In genomic region chr9:93258818-93259489, GRCh38 we compare ENCODE assay signal across 19 cellular contexts.
A peak's percentile ranks its signal among the peaks of the same experiment; 100 is the strongest.
DNase-seq lines count a peak whose midpoint lies in the region; ATAC-seq and TF ChIP-seq lines count a peak whose summit lies in the region.
"Had no signal": no experiment of that assay in that cellular context is flagged by ENCODE, and none has a peak within 500 bp of the region (broad histone marks: within the 10 kb centered on the region; RNA-seq: fewer than 3 reads in every experiment).

No MANE protein-coding gene starts in this region.

- peak; percentile 30 for DNase-seq in SK-N-SH
- DNase-seq in Daoy (ENCODE audit: low read depth), result peak; percentile 1
- peak; percentile 16 for DNase-seq in colonic mucosa
- peak in 3 of 5 donors; percentile 11 to 26 (median 12) for DNase-seq in ovary
- no peak for DNase-seq in NCI-H1417 (lab: John Stamatoyannopoulos, UW)
- no peak for DNase-seq in RWPE1 (ENCODE audit: low spot score)
- DNase-seq in MG63, result no peak
- DNase-seq: DMS 273 treated with DMSO at 0.1 percent for 48 hours, foreskin fibroblast, NCI-H1048, NCI-H526 treated with DMSO at 0.1 percent for 48 hours, OCI-M1, T1000 had no signal

- H3K36me3 ChIP-seq in SK-N-SH (replicated peaks in 1 of 2; ENCODE audit: control insufficient read depth in 1 of 2, insufficient read depth in 2 of 2, low read length in 1 of 2) (no peaks in the 10 kb centered on the region), colonic mucosa (no peaks in the 10 kb centered on the region), ovary (no peaks in the 10 kb centered on the region), MG63 (no peaks in the 10 kb centered on the region)
- H3K36me3 ChIP-seq: ascending aorta, thoracic aorta had no signal

- no peak for TF ChIP-seq EP300 in SK-N-SH (IDR thresholded peaks at IDR 0.05; ENCODE audit: borderline replicate concordance in 1 of 2, low read depth in 1 of 2, low read length in 1 of 2)
- no peak for TF ChIP-seq EP300 in ovary (IDR thresholded peaks at IDR 0.05)

- no peak for TF ChIP-seq RAD21 in SK-N-SH (IDR thresholded peaks at IDR 0.05; ENCODE audit: low read length)

- no peaks in the 10 kb centered on the region; a peak in 1 of 4 replicates for H3K4me1 ChIP-seq in SK-N-SH (ENCODE audit: control insufficient read depth in 1 of 2, insufficient read depth in 2 of 2, low read depth in 1 of 2, low read length in 1 of 2)
- H3K4me1 ChIP-seq in colonic mucosa, result no peaks in the 10 kb centered on the region
- no peaks in the 10 kb centered on the region for H3K4me1 ChIP-seq in ovary (ENCODE audit: insufficient read depth)
- H3K4me1 ChIP-seq: ascending aorta had no signal

- H3K4me3 ChIP-seq in SK-N-SH (ENCODE audit: low read depth in 2 of 2, low read length in 1 of 2) (no peak overlapping the region), colonic mucosa (no peak overlapping the region), ovary (no peak overlapping the region), MG63 (no peak overlapping the region)
- H3K4me3 ChIP-seq: ascending aorta, BLaER1, thoracic aorta had no signal

- TF ChIP-seq CTCF in SK-N-SH (IDR thresholded peaks at IDR 0.05) (no peak), colonic mucosa (IDR thresholded peaks at IDR 0.05) (no peak), ovary (IDR thresholded peaks at IDR 0.05) (no peak), RWPE1 (conservative IDR thresholded peaks at IDR 0.05; ENCODE audit: low read depth) (no peak)

- no peaks in the 10 kb centered on the region for H3K9me3 ChIP-seq in SK-N-SH
- H3K9me3 ChIP-seq in colonic mucosa, result no peaks in the 10 kb centered on the region
- no peaks in the 10 kb centered on the region for H3K9me3 ChIP-seq in ovary
- H3K9me3 ChIP-seq in MG63, result no peaks in the 10 kb centered on the region
- H3K9me3 ChIP-seq: ascending aorta, BLaER1, thoracic aorta had no signal

- no peak for ATAC-seq in SK-N-SH treated with all-trans-retinoic acid at 6 μM for 48 hours

- H3K4me2 ChIP-seq in SK-N-SH, result no peak overlapping the region
- H3K4me2 ChIP-seq: BLaER1 had no signal

- H3K9me2 ChIP-seq in SK-N-SH, result no peaks in the 10 kb centered on the region

- intact Hi-C loops in colonic mucosa (cut with DNase I) (no loop called here), ovary (cut with DNase I) (no loop called here)

- H2AFZ ChIP-seq in SK-N-SH (ENCODE audit: low read depth), result no peak overlapping the region

- CTCF ChIA-PET in SK-N-SH (lab: Yijun Ruan, JAX) (no interaction called here), RWPE1 (lab: Yijun Ruan, JAX) (no interaction called here)

- POLR2A ChIA-PET in SK-N-SH (lab: Yijun Ruan, JAX), result no interaction called here
- POLR2A ChIA-PET in RWPE1 (lab: Yijun Ruan, JAX; ENCODE audit: low non-redundant PET), result no interaction called here

- no peak overlapping the region for H3K27ac ChIP-seq in SK-N-SH (ENCODE audit: low read depth in 2 of 2, low read length in 1 of 2)
- H3K27ac ChIP-seq in colonic mucosa, result no peak overlapping the region
- no peak overlapping the region for H3K27ac ChIP-seq in ovary
- H3K27ac ChIP-seq in RWPE1, result no peak overlapping the region
- H3K27ac ChIP-seq: 22Rv1, ascending aorta, BLaER1, HL-60, thoracic aorta had no signal

- WGBS in SK-N-SH (ENCODE audit: low lambda C conversion rate), result 68% methylated on average over 28 of the region's 33 CpGs
- 82 to 87% (median 83%) methylated on average over 33 of the region's 33 CpGs for WGBS in ovary, 3 donors

- H3K79me2 ChIP-seq in SK-N-SH (ENCODE audit: insufficient read depth), result no peaks in the 10 kb centered on the region

- no peaks in the 10 kb centered on the region for H3K27me3 ChIP-seq in SK-N-SH (ENCODE audit: insufficient read depth)
- no peaks in the 10 kb centered on the region for H3K27me3 ChIP-seq in colonic mucosa
- no peaks in the 10 kb centered on the region for H3K27me3 ChIP-seq in ovary
- no peaks in the 10 kb centered on the region for H3K27me3 ChIP-seq in MG63
- H3K27me3 ChIP-seq: ascending aorta, BLaER1 had no signal

- no peak overlapping the region for H3K9ac ChIP-seq in SK-N-SH
- no peak overlapping the region for H3K9ac ChIP-seq in colonic mucosa (ENCODE audit: low read depth in 2 of 2, low read length in 2 of 2)
- H3K9ac ChIP-seq: BLaER1 had no signal

- no peak for TF ChIP-seq POLR2A in ovary (IDR thresholded peaks at IDR 0.05)

- no peaks in the 10 kb centered on the region for H3F3A ChIP-seq in SK-N-SH (replicated peaks; ENCODE audit: insufficient read depth)

- no peaks in the 10 kb centered on the region for H4K20me1 ChIP-seq in SK-N-SH (ENCODE audit: insufficient read depth)
- H4K20me1 ChIP-seq: BLaER1 had no signal

TF ChIP-seq in SK-N-SH, 30 proteins besides CTCF, POLR2A, EP300 and RAD21 (continues in another document):
- no peak for TF ChIP-seq CHD2 (IDR thresholded peaks at IDR 0.05; ENCODE audit: low read length, partially characterized antibody)
- no peak for TF ChIP-seq JUND (IDR thresholded peaks at IDR 0.05)
- TF ChIP-seq, protein P1, sequence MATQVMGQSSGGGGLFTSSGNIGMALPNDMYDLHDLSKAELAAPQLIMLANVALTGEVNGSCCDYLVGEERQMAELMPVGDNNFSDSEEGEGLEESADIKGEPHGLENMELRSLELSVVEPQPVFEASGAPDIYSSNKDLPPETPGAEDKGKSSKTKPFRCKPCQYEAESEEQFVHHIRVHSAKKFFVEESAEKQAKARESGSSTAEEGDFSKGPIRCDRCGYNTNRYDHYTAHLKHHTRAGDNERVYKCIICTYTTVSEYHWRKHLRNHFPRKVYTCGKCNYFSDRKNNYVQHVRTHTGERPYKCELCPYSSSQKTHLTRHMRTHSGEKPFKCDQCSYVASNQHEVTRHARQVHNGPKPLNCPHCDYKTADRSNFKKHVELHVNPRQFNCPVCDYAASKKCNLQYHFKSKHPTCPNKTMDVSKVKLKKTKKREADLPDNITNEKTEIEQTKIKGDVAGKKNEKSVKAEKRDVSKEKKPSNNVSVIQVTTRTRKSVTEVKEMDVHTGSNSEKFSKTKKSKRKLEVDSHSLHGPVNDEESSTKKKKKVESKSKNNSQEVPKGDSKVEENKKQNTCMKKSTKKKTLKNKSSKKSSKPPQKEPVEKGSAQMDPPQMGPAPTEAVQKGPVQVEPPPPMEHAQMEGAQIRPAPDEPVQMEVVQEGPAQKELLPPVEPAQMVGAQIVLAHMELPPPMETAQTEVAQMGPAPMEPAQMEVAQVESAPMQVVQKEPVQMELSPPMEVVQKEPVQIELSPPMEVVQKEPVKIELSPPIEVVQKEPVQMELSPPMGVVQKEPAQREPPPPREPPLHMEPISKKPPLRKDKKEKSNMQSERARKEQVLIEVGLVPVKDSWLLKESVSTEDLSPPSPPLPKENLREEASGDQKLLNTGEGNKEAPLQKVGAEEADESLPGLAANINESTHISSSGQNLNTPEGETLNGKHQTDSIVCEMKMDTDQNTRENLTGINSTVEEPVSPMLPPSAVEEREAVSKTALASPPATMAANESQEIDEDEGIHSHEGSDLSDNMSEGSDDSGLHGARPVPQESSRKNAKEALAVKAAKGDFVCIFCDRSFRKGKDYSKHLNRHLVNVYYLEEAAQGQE (IDR thresholded peaks at IDR 0.05; ENCODE audit: low read depth, low read length), result no peak
- TF ChIP-seq RFX5 (IDR thresholded peaks at IDR 0.05; ENCODE audit: low read length), result no peak
- no peak for TF ChIP-seq ELF1 (IDR thresholded peaks at IDR 0.05)
- TF ChIP-seq, protein P2, sequence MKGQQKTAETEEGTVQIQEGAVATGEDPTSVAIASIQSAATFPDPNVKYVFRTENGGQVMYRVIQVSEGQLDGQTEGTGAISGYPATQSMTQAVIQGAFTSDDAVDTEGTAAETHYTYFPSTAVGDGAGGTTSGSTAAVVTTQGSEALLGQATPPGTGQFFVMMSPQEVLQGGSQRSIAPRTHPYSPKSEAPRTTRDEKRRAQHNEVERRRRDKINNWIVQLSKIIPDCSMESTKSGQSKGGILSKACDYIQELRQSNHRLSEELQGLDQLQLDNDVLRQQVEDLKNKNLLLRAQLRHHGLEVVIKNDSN (IDR thresholded peaks at IDR 0.05; ENCODE audit: borderline replicate concordance, low read depth), result no peak

TF ChIP-seq in SK-N-SH treated with all-trans-retinoic acid at 6 μM for 48 hours, 23 proteins besides CTCF, POLR2A, EP300 and RAD21 (continues in another document):
- TF ChIP-seq RARB (CRISPR knock-in tag; IDR thresholded peaks at IDR 0.05), result no peak
- TF ChIP-seq OSR1 (CRISPR knock-in tag; IDR thresholded peaks at IDR 0.05), result no peak
- no peak for TF ChIP-seq SNAI2 (CRISPR knock-in tag; IDR thresholded peaks at IDR 0.05)
- TF ChIP-seq BACH2 (CRISPR knock-in tag; IDR thresholded peaks at IDR 0.05; ENCODE audit: borderline replicate concordance), result no peak
- no peak for TF ChIP-seq ZFP30 (CRISPR knock-in tag; IDR thresholded peaks at IDR 0.05)
- no peak for TF ChIP-seq ZC3H10 (CRISPR knock-in tag; IDR thresholded peaks at IDR 0.05)
- no peak for TF ChIP-seq ZNF8 (CRISPR knock-in tag; IDR thresholded peaks at IDR 0.05)
- no peak for TF ChIP-seq ZNF70 (CRISPR knock-in tag; IDR thresholded peaks at IDR 0.05)
- TF ChIP-seq, protein P3, sequence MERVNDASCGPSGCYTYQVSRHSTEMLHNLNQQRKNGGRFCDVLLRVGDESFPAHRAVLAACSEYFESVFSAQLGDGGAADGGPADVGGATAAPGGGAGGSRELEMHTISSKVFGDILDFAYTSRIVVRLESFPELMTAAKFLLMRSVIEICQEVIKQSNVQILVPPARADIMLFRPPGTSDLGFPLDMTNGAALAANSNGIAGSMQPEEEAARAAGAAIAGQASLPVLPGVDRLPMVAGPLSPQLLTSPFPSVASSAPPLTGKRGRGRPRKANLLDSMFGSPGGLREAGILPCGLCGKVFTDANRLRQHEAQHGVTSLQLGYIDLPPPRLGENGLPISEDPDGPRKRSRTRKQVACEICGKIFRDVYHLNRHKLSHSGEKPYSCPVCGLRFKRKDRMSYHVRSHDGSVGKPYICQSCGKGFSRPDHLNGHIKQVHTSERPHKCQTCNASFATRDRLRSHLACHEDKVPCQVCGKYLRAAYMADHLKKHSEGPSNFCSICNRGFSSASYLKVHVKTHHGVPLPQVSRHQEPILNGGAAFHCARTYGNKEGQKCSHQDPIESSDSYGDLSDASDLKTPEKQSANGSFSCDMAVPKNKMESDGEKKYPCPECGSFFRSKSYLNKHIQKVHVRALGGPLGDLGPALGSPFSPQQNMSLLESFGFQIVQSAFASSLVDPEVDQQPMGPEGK (CRISPR knock-in tag; IDR thresholded peaks at IDR 0.05; ENCODE audit: borderline replicate concordance), result no peak
- no peak for TF ChIP-seq CSDC2 (CRISPR knock-in tag; IDR thresholded peaks at IDR 0.05)
- no peak for TF ChIP-seq ZFP3 (CRISPR knock-in tag; IDR thresholded peaks at IDR 0.05)
- no peak for TF ChIP-seq GLIS3 (CRISPR knock-in tag; IDR thresholded peaks at IDR 0.05)
- TF ChIP-seq PPARA (CRISPR knock-in tag; IDR thresholded peaks at IDR 0.05; ENCODE audit: borderline replicate concordance), result no peak
- TF ChIP-seq TCF4 (CRISPR knock-in tag; IDR thresholded peaks at IDR 0.05; ENCODE audit: borderline replicate concordance), result no peak

Comparison
In these comparisons a context has a peak if more than half of its experiments do, and no peak if none do; other contexts are left out.
1. DNase-seq: peak in SK-N-SH (single experiment), Daoy (single experiment), colonic mucosa (single experiment) and ovary (3 of 5); none in NCI-H1417 (0 of 3), RWPE1 (single experiment) and MG63 (single experiment).